17 cellular contexts compared by ENCODE assay signal in genomic region chr2:177929662-177930522, GRCh38.
"Had no signal": no experiment of that assay in that cellular context is flagged by ENCODE, and none has a peak within 500 bp of the region (broad histone marks: within the 10 kb centered on the region; RNA-seq: fewer than 3 reads in every experiment).

No MANE protein-coding gene starts in this region.

- DNase-seq: activated CD4-positive, alpha-beta T cell treated with anti-CD3 and anti-CD28 coated beads for 1 hour; activated CD4-positive, alpha-beta T cell treated with anti-CD3 and anti-CD28 coated beads, Interleukin-2, amount 50 U/mL, for 4 hours; activated naive CD4-positive, alpha-beta T cell; activated naive CD8-positive, alpha-beta T cell treated with anti-CD3 and anti-CD28 coated beads, Interleukin-2, amount 10 ng/mL, durations not matched to agents 7 days and 5 days; activated T-cell treated with anti-CD3 and anti-CD28 coated beads for 4 hours; brain microvascular endothelial cell; cortex of kidney; effector CD8-positive, alpha-beta T cell; foreskin fibroblast; glutamatergic neuron; hypothalamus; kidney; left ventricle myocardium inferior; naive thymus-derived CD8-positive, alpha-beta T cell had no signal

- H3K4me3 ChIP-seq: left ventricle myocardium inferior had no signal

- H3K27ac Mint-ChIP-seq: activated naive CD8-positive, alpha-beta T cell treated with anti-CD3 and anti-CD28 coated beads, Interleukin-2, amount 10 ng/mL, durations not matched to agents 7 days and 5 days; memory B cell; naive thymus-derived CD8-positive, alpha-beta T cell; stimulated activated memory B cell treated with anti-CD40 and anti-IgM and Interleukin-4, amounts not matched to agents 10 μg/mL and 1 μg/mL and 100 μg/mL, for 72 hours had no signal

- H3K4me1 Mint-ChIP-seq: memory B cell; naive thymus-derived CD8-positive, alpha-beta T cell; stimulated activated memory B cell treated with anti-CD40 and anti-IgM and Interleukin-4, amounts not matched to agents 10 μg/mL and 1 μg/mL and 100 μg/mL, for 72 hours had no signal

- ATAC-seq: naive thymus-derived CD8-positive, alpha-beta T cell; stimulated activated memory B cell treated with anti-CD40 and anti-IgM and Interleukin-4, amounts not matched to agents 10 μg/mL and 1 μg/mL and 100 μg/mL, for 72 hours had no signal

- H3K27me3 ChIP-seq: brain microvascular endothelial cell, neutrophil had no signal

- H3K27ac ChIP-seq: brain microvascular endothelial cell, left ventricle myocardium inferior, neutrophil had no signal

- H3K9me3 ChIP-seq: neutrophil had no signal

- H3K4me3 Mint-ChIP-seq: activated naive CD8-positive, alpha-beta T cell treated with anti-CD3 and anti-CD28 coated beads, Interleukin-2, amount 10 ng/mL, durations not matched to agents 7 days and 5 days; memory B cell; naive thymus-derived CD8-positive, alpha-beta T cell; stimulated activated memory B cell treated with anti-CD40 and anti-IgM and Interleukin-4, amounts not matched to agents 10 μg/mL and 1 μg/mL and 100 μg/mL, for 72 hours had no signal

- H3K4me1 ChIP-seq: left ventricle myocardium inferior had no signal

- H3K36me3 Mint-ChIP-seq: activated naive CD8-positive, alpha-beta T cell treated with anti-CD3 and anti-CD28 coated beads, Interleukin-2, amount 10 ng/mL, durations not matched to agents 7 days and 5 days; memory B cell; naive thymus-derived CD8-positive, alpha-beta T cell; stimulated activated memory B cell treated with anti-CD40 and anti-IgM and Interleukin-4, amounts not matched to agents 10 μg/mL and 1 μg/mL and 100 μg/mL, for 72 hours had no signal

- H3K36me3 ChIP-seq: brain microvascular endothelial cell, left ventricle myocardium inferior, neutrophil had no signal

- H3K9me3 Mint-ChIP-seq: stimulated activated memory B cell treated with anti-CD40 and anti-IgM and Interleukin-4, amounts not matched to agents 10 μg/mL and 1 μg/mL and 100 μg/mL, for 72 hours had no signal
